In genomic region chr9:34119713-34120112, GRCh38 we compare ENCODE assay signal across 26 cellular contexts.
"Had no signal": no experiment of that assay in that cellular context is flagged by ENCODE, and none has a peak within 500 bp of the region (broad histone marks: within the 10 kb centered on the region; RNA-seq: fewer than 3 reads in every experiment).

No MANE protein-coding gene starts in this region.

- H3K4me3 ChIP-seq: left lung, lower lobe of right lung, neural progenitor cell, right atrium auricular region, skin epidermis, suprapubic skin, thoracic aorta, tibial artery, uterus had no signal

- DNase-seq: hypothalamus; immature natural killer cell; kidney; left colon; left lung; lower lobe of right lung; mammary epithelial cell; mesenchymal stem cell; naive B cell; natural killer cell; nephron progenitor cell; occipital lobe; stimulated activated CD4-positive, alpha-beta T cell treated with anti-CD3 and anti-CD28 coated beads, Interleukin-4, amount 100 ng/mL, for 24 hours; stimulated activated naive CD4-positive, alpha-beta T cell; tibial artery; uterus had no signal

- H3K27me3 ChIP-seq: left lung, neural progenitor cell, neutrophil, right atrium auricular region, suprapubic skin, tibial artery, uterus had no signal

- H3K9ac ChIP-seq: neural progenitor cell, parathyroid adenoma had no signal

- FAIRE-seq: islet of Langerhans, kidney had no signal

- H3K4me2 ChIP-seq: neural progenitor cell had no signal

- H3K9me3 ChIP-seq: left lung, lower lobe of right lung, neutrophil, right atrium auricular region, suprapubic skin, thoracic aorta, tibial artery, uterus had no signal

- H3K36me3 ChIP-seq: uterus had no signal

- H3K27ac ChIP-seq: left lung, lower lobe of right lung, neural progenitor cell, neutrophil, parathyroid adenoma, right atrium auricular region, skin epidermis, suprapubic skin, thoracic aorta, tibial artery, uterus had no signal

- H2AFZ ChIP-seq: neural progenitor cell, parathyroid adenoma had no signal

- ATAC-seq: left colon; left lung; lower lobe of right lung; natural killer cell; sciatic nerve; stimulated activated effector memory CD8-positive, alpha-beta T cell treated with anti-CD3 and anti-CD28 coated beads, Interleukin-12 subunit alpha, Interleukin-12 subunit beta, amount 100 ng/mL, for 72 hours had no signal
